Comparison of ENCODE assay signal across 8 cellular contexts in the genomic region with DNA sequence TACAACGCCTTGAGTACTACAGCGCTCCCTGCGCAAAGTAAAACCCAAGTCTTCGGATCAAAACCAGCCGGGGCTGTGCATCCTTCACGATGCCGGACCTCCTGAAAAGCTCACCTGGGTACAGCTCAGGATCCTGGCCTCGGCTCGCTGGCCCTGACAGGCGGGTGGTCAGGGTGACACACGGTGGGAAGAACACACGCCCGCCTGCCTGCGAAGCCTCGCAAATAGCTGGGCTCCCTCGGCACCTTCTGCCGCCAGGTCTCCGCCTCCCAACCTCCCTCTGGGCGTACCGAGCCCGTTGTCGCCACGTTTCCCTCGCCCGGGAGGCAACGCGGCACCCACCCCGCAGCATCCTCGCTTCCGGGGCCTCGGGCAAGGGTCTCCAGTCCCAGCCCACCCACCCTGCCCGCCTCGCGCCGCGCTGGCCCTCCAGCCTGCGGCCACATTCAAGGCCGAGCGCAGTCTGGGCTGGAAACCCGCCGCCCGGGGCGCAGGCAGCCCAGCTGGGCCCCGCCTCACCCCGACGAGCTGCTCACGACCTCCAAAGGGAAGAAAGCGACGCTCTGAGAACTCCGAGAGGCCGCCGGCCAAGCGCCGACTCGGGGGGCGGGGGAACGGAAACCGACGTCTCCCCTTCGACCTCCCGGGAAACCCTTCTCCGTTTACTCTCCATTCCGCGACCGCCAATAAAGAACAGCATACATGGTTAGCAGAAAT. TPM values are rescaled to one million over a fixed set of nuclear protein-coding genes. Genes with fewer than 3 reads are reported as not detected.
A peak's percentile ranks its signal among the peaks of the same experiment; 100 is the strongest.
DNase-seq lines count a peak whose midpoint lies in the region; ATAC-seq and TF ChIP-seq lines count a peak whose summit lies in the region.

No MANE protein-coding gene starts in this region.

- H3K4me1 Mint-ChIP-seq in neural crest cell = peaks cover 33% of the 10 kb centered on the region

- no peaks in the 10 kb centered on the region for H3K36me3 Mint-ChIP-seq in neural crest cell (ENCODE audit: low read depth)

- ATAC-seq in GM19043 (IDR thresholded peaks at IDR 0.05; ENCODE audit: low read depth, unreplicated experiment) (peak; percentile 8), HG03432 (IDR thresholded peaks at IDR 0.05; ENCODE audit: unreplicated experiment) (peak; percentile 27), foreskin keratinocyte (peak; percentile 56)

- H3K27me3 Mint-ChIP-seq in neural crest cell (ENCODE audit: low read depth) = no peaks in the 10 kb centered on the region

- peaks cover 2% of the 10 kb centered on the region for H3K4me1 ChIP-seq in SJCRH30
- H3K4me1 ChIP-seq in foreskin keratinocyte = peaks cover 5% of the 10 kb centered on the region
- peaks cover 34% of the 10 kb centered on the region for H3K4me1 ChIP-seq in stomach smooth muscle (ENCODE audit: control insufficient read depth, insufficient read depth, low read length)

- no peaks in the 10 kb centered on the region for H3K27me3 ChIP-seq in SJCRH30
- H3K27me3 ChIP-seq in foreskin keratinocyte = no peaks in the 10 kb centered on the region
- H3K27me3 ChIP-seq in stomach smooth muscle (ENCODE audit: control insufficient read depth in 1 of 2, insufficient read depth in 2 of 2, low read length in 2 of 2) = no peaks in the 10 kb centered on the region

- no peaks in the 10 kb centered on the region for H3K36me3 ChIP-seq in SJCRH30
- no peaks in the 10 kb centered on the region for H3K36me3 ChIP-seq in stomach smooth muscle (ENCODE audit: control insufficient read depth in 2 of 2, insufficient read depth in 2 of 2, low read length in 2 of 2)

- peak overlapping the region; percentile 99 for H3K4me3 Mint-ChIP-seq in neural crest cell

- H3K4me3 ChIP-seq in AG09309 (ENCODE audit: control insufficient read depth, low read depth, low read length) = peak overlapping the region; percentile 87
- H3K4me3 ChIP-seq in SJCRH30 = peak overlapping the region; percentile 67
- peak overlapping the region; percentile 92 to 95 for H3K4me3 ChIP-seq in stomach smooth muscle (ENCODE audit: low read length in 2 of 2)

- peak overlapping the region; percentile 99 for H3K27ac Mint-ChIP-seq in neural crest cell (ENCODE audit: unreplicated experiment)

- no peak for DNase-seq in AG09309 (ENCODE audit: low read depth)
- peak; percentile 80 to 85 for DNase-seq in SJCRH30
- DNase-seq in activated gamma-delta T cell treated with Interleukin-2 at 50 U/mL for 16 hours = peak; percentile 68
- DNase-seq in foreskin keratinocyte = no peak
- DNase-seq in neural crest cell (ENCODE audit: low read depth, low spot score) = peak; percentile 57

- H3K9me3 ChIP-seq in SJCRH30 (replicated peaks) (no peaks in the 10 kb centered on the region), stomach smooth muscle (ENCODE audit: control insufficient read depth in 2 of 2, low read length in 2 of 2) (no peaks in the 10 kb centered on the region)

- peak overlapping the region; percentile 79 to 91 for H3K9ac ChIP-seq in stomach smooth muscle (ENCODE audit: low read length in 2 of 2)

- peak overlapping the region; percentile 62 for H3K27ac ChIP-seq in SJCRH30
- peak overlapping the region; percentile 45 for H3K27ac ChIP-seq in foreskin keratinocyte
- peak overlapping the region; percentile 95 for H3K27ac ChIP-seq in stomach smooth muscle (ENCODE audit: low read length)

- H3K9me3 Mint-ChIP-seq in neural crest cell = no peaks in the 10 kb centered on the region

- TF ChIP-seq CTCF in AG09309 (IDR thresholded peaks at IDR 0.05; ENCODE audit: control insufficient read depth, insufficient read depth, low read depth, low read length, missing control alignments) = no peak
- TF ChIP-seq CTCF in foreskin keratinocyte (conservative IDR thresholded peaks at IDR 0.05) = peak; percentile 4
- no peak for TF ChIP-seq CTCF in neural crest cell (conservative IDR thresholded peaks at IDR 0.05)

RNA-seq across cellular contexts. Expression of gene PPM1K, which starts 0.5 kb away (rescaled TPM):
- total RNA-seq in SJCRH30 (2014; rRNA removed; shearing (Covaris generic)) = 19.3 and 23.0 TPM in 2 replicates
- total RNA-seq in foreskin keratinocyte (11.1 and 11.3 TPM in 2 replicates), neural crest cell (17.6 TPM in 2 replicates)
- 3.1 and 3.3 TPM in 2 replicates for polyA plus RNA-seq in foreskin keratinocyte

Comparison
In these comparisons a context has a peak if more than half of its experiments do, and no peak if none do; other contexts are left out.
1. DNase-seq: peak in SJCRH30 (2 of 2), activated gamma-delta T cell treated with Interleukin-2 at 50 U/mL for 16 hours (single experiment) and neural crest cell (single experiment); none in AG09309 (single experiment) and foreskin keratinocyte (0 of 2).
2. H3K27ac ChIP-seq: peak in every context shown above with its lines; median percentile 95 in stomach smooth muscle; 62 in SJCRH30; 45 in foreskin keratinocyte.
3. Peak in every context shown above with its lines, with median percentiles within 50 percentile points of each other: H3K4me3 ChIP-seq and ATAC-seq.